22 cellular contexts compared by ENCODE assay signal in genomic region chr14:56300495-56300894, GRCh38.
DNase-seq lines count a peak whose midpoint lies in the region; TF ChIP-seq lines count a peak whose summit lies in the region.
"Had no signal": no experiment of that assay in that cellular context is flagged by ENCODE, and none has a peak within 500 bp of the region (broad histone marks: within the 10 kb centered on the region; RNA-seq: fewer than 3 reads in every experiment).

No MANE protein-coding gene starts in this region.

- CTCF ChIA-PET in A673 (lab: Charles Lee), result no interaction called here

- POLR2A ChIA-PET in A673 (lab: Charles Lee; ENCODE audit: low non-redundant PET), result no interaction called here

- WGBS in thyroid gland, 2 donors, result 94 to 98% methylated on average over 4 of the region's 4 CpGs

- no peaks in the 10 kb centered on the region for H3K4me1 ChIP-seq in A673 (ENCODE audit: insufficient read depth, low read length, poor library complexity, severe bottlenecking)
- peaks cover 0 to 6% of the 10 kb centered on the region in 2 donors for H3K4me1 ChIP-seq in thyroid gland
- H3K4me1 ChIP-seq: BE2C, gastrocnemius medialis had no signal

- BruUV-seq in A673 (replicated peaks; lab: Mats Ljungman, UMichigan), result no TSS peak

- H3K27me3 ChIP-seq in A673 (replicated peaks; ENCODE audit: insufficient read depth, low read depth, low read length, poor library complexity) (no peaks in the 10 kb centered on the region), thyroid gland (no peaks in the 10 kb centered on the region)
- H3K27me3 ChIP-seq: gastrocnemius medialis had no signal

- H3K36me3 ChIP-seq in A673 (ENCODE audit: insufficient read depth, low read length, poor library complexity, severe bottlenecking) (no peaks in the 10 kb centered on the region), thyroid gland (no peaks in the 10 kb centered on the region)
- H3K36me3 ChIP-seq: BE2C, gastrocnemius medialis had no signal

- H3K27ac ChIP-seq in A673 (ENCODE audit: low read depth, low read length, poor library complexity, severe bottlenecking), result no peak overlapping the region
- no peak overlapping the region for H3K27ac ChIP-seq in thyroid gland
- H3K27ac ChIP-seq: coronary artery, gastrocnemius medialis had no signal

- TF ChIP-seq CTCF in A673 (conservative IDR thresholded peaks at IDR 0.05; ENCODE audit: low read depth, low read length) (no peak), choroid plexus epithelial cell (conservative IDR thresholded peaks at IDR 0.05; ENCODE audit: low read depth, low read length) (no peak), thyroid gland (IDR thresholded peaks at IDR 0.05) (no peak)

- H3K4me3 ChIP-seq in A673 (ENCODE audit: low read depth, low read length, poor library complexity, severe bottlenecking) (no peak overlapping the region), choroid plexus epithelial cell (ENCODE audit: low read depth, low read length) (no peak overlapping the region), thyroid gland (replicated peaks in 1 of 3) (no peak overlapping the region)
- H3K4me3 ChIP-seq: coronary artery, gastrocnemius medialis, lung had no signal

- H3K9me3 ChIP-seq in A673 (ENCODE audit: low read depth, low read length, poor library complexity, severe bottlenecking), result no peaks in the 10 kb centered on the region
- H3K9me3 ChIP-seq in thyroid gland, result no peaks in the 10 kb centered on the region
- H3K9me3 ChIP-seq: BE2C, gastrocnemius medialis, SK-N-SH had no signal

- DNase-seq in A673 (ENCODE audit: low spot score), result peak; percentile 40
- DNase-seq in NCI-H226, result peak; percentile 24
- DNase-seq in choroid plexus epithelial cell (ENCODE audit: low read depth), result peak; percentile 74
- DNase-seq in kidney tubule cell (ENCODE audit: low spot score), result peak; percentile 81
- no peak for DNase-seq in DMS114 treated with DMSO at 0.1 percent for 48 hours (lab: John Stamatoyannopoulos, UW; ENCODE audit: unreplicated experiment)
- DNase-seq in thyroid gland, result no peak
- no peak for DNase-seq in stimulated activated CD4-positive, alpha-beta T cell treated with anti-CD3 and anti-CD28 coated beads, Interleukin-4, amount 100 ng/mL, for 4 hours
- no peak for DNase-seq in cerebellum (ENCODE audit: low spot score)
- DNase-seq: 8988T; BE2C; COR-L47; gastrocnemius medialis; H7; MM.1S; NCI-H1436; NCI-H524; nucleus accumbens; SK-N-SH; stimulated activated CD4-positive, alpha-beta T cell treated with anti-CD3 and anti-CD28 coated beads, Interleukin-4, amount 100 ng/mL, for 1 hour; stimulated activated naive CD8-positive, alpha-beta T cell treated with anti-CD3 and anti-CD28 coated beads, Interleukin-15, Interleukin-2, amounts not matched to agents 100 U/mL and 50 U/mL, for 24 hours had no signal

- intact Hi-C loops in A673 (cut with micrococcal nuclease; ENCODE audit: unreplicated experiment) (no loop called here), thyroid gland (cut with DNase I) (no loop called here)

- TF ChIP-seq POLR2A in thyroid gland (IDR thresholded peaks at IDR 0.05), result no peak

Comparison
In these comparisons a context has a peak if more than half of its experiments do, and no peak if none do; other contexts are left out.
1. DNase-seq: peak in A673 (single experiment), NCI-H226 (single experiment), choroid plexus epithelial cell (single experiment) and kidney tubule cell (single experiment); none in DMS114 treated with DMSO at 0.1 percent for 48 hours (single experiment), thyroid gland (0 of 2), stimulated activated CD4-positive, alpha-beta T cell treated with anti-CD3 and anti-CD28 coated beads, Interleukin-4, amount 100 ng/mL, for 4 hours (0 of 2) and cerebellum (single experiment).